8 cellular contexts compared by ENCODE assay signal in the genomic region with DNA sequence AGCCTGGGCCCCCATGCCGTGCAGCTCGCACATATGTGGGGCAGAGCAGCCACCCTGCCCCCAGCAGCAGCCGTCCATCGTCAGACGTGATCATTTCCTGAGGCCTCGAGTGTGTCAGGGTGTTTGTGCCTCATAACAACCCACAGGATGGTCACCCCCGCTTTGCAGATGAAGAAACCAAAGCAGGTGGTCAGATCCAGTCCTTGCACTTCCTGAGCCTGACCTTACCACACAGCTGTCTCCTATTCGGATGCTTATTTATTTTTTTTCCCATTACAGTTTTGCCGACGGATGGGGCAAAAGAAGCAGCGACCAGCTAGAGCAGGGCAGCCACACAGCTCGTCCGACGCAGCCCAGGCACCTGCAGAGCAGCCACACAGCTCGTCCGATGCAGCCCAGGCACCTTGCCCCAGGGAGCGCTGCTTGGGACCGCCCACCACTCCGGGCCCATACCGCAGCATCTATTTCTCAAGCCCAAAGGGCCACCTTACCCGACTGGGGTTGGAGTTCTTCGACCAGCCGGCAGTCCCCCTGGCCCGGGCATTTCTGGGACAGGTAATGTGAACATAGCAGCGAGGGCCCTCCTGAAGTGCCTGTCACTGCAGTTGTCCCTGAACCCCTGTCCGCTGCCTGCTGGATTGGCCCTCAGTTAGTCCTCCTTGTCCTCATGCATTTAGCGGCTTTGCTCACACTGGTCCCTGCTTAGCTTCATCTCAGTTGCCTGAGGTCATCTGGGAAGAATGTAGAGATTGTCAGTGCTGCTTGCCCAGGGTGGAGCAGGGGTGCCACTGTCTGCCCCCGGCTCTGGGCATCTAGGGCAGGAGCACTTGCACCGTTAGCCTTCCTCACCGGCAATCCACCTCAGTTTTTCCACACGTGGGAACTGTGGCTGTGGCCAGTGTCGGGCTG. TPM values are rescaled to one million over a fixed set of nuclear protein-coding genes. Genes with fewer than 3 reads are reported as not detected.
DNase-seq lines count a peak whose midpoint lies in the region; ATAC-seq and TF ChIP-seq lines count a peak whose summit lies in the region.

No MANE protein-coding gene starts in this region.

- no peak overlapping the region for H3K27ac Mint-ChIP-seq in activated naive CD4-positive, alpha-beta T cell treated with anti-CD3 and anti-CD28 coated beads, Interleukin-2, amount 50 U/mL, for 24 hours

- no peaks in the 10 kb centered on the region for H3K27me3 ChIP-seq in adipocyte (replicated peaks; ENCODE audit: control insufficient read depth, insufficient read depth, low read length)
- H3K27me3 ChIP-seq in lung (ENCODE audit: control insufficient read depth, insufficient read depth), result no peaks in the 10 kb centered on the region
- no peaks in the 10 kb centered on the region for H3K27me3 ChIP-seq in upper lobe of right lung

- H3K27ac ChIP-seq in lung (ENCODE audit: low read depth in 1 of 2, low read length in 1 of 2) (peak overlapping the region in 1 of 2 donors; percentile 96), upper lobe of right lung (peak overlapping the region; percentile 93)

- intact Hi-C loops in upper lobe of right lung (cut with DNase I), result no loop called here

- 60 to 74% methylated on average over 32 of the region's 32 CpGs for WGBS in lung, 2 donors

- ATAC-seq in lung (ENCODE audit: insufficient read depth, low FRiP score) (no peak), upper lobe of right lung (no peak), GM18870 (IDR thresholded peaks at IDR 0.05; ENCODE audit: unreplicated experiment) (no peak), HG03571 (IDR thresholded peaks at IDR 0.05; ENCODE audit: unreplicated experiment) (no peak)

- H3K4me3 ChIP-seq in adipocyte (ENCODE audit: low read length) (peak overlapping the region; percentile 95), lung (peak overlapping the region; percentile 81), upper lobe of right lung (peak overlapping the region; percentile 82)

- no peak for DNase-seq in activated naive CD4-positive, alpha-beta T cell treated with anti-CD3 and anti-CD28 coated beads, Interleukin-2, amount 50 U/mL, for 16 hours
- DNase-seq in adipocyte (ENCODE audit: low read depth) (no peak), lung (ENCODE audit: low spot score) (no peak), upper lobe of right lung (no peak), NCI-H2081 treated with DMSO at 0.1 percent for 48 hours (lab: John Stamatoyannopoulos, UW) (no peak)

- no peaks in the 10 kb centered on the region for H3K9me3 Mint-ChIP-seq in activated naive CD4-positive, alpha-beta T cell treated with anti-CD3 and anti-CD28 coated beads, Interleukin-2, amount 50 U/mL, for 24 hours

- peaks cover 50% of the 10 kb centered on the region for H3K4me1 ChIP-seq in adipocyte (ENCODE audit: control insufficient read depth, insufficient read depth, low read length)
- peaks cover 9 to 40% of the 10 kb centered on the region in 2 donors for H3K4me1 ChIP-seq in lung (ENCODE audit: control insufficient read depth in 2 of 2, insufficient read depth in 2 of 2, low read length in 2 of 2)
- peaks cover 43% of the 10 kb centered on the region for H3K4me1 ChIP-seq in upper lobe of right lung

- H3K9ac ChIP-seq in adipocyte (ENCODE audit: low read length), result peak overlapping the region; percentile 98

- H3K36me3 ChIP-seq in adipocyte (ENCODE audit: control insufficient read depth, insufficient read depth, low read length, severe bottlenecking) (peaks cover 25% of the 10 kb centered on the region), lung (ENCODE audit: control insufficient read depth in 2 of 2, insufficient read depth in 2 of 2, low read length in 2 of 2) (peaks cover 0 to 20% of the 10 kb centered on the region in 2 donors), upper lobe of right lung (peaks cover 14% of the 10 kb centered on the region)

- no peak for TF ChIP-seq CTCF in lung (IDR thresholded peaks at IDR 0.05; ENCODE audit: control extremely low read depth, extremely low read depth)
- TF ChIP-seq CTCF in upper lobe of right lung (IDR thresholded peaks at IDR 0.05), result no peak

- H3K27me3 Mint-ChIP-seq in activated naive CD4-positive, alpha-beta T cell treated with anti-CD3 and anti-CD28 coated beads, Interleukin-2, amount 50 U/mL, for 24 hours, result no peaks in the 10 kb centered on the region

- H3K4me1 Mint-ChIP-seq in activated naive CD4-positive, alpha-beta T cell treated with anti-CD3 and anti-CD28 coated beads, Interleukin-2, amount 50 U/mL, for 24 hours, result peaks cover 43% of the 10 kb centered on the region

- H3K36me3 Mint-ChIP-seq in activated naive CD4-positive, alpha-beta T cell treated with anti-CD3 and anti-CD28 coated beads, Interleukin-2, amount 50 U/mL, for 24 hours, result no peaks in the 10 kb centered on the region

- peak overlapping the region; percentile 92 for H3K4me3 Mint-ChIP-seq in activated naive CD4-positive, alpha-beta T cell treated with anti-CD3 and anti-CD28 coated beads, Interleukin-2, amount 50 U/mL, for 24 hours

- H3K9me3 ChIP-seq in adipocyte (ENCODE audit: control insufficient read depth, low read length), result no peaks in the 10 kb centered on the region
- H3K9me3 ChIP-seq in lung (ENCODE audit: control insufficient read depth in 2 of 2, insufficient read depth in 1 of 2, low read length in 1 of 2), result no peaks in the 10 kb centered on the region
- H3K9me3 ChIP-seq in upper lobe of right lung, result no peaks in the 10 kb centered on the region

RNA-seq across cellular contexts. Expression of gene MPG, which starts 1.4 kb away (rescaled TPM):
- total RNA-seq in lung (10 to 100 TPM; 61.1 to 77.8 TPM), upper lobe of right lung (42.5 TPM)
- 100 to 1,000 TPM in 1 of 2 donors, 10 to 100 TPM in 1; 81.4 to 101 TPM for polyA plus RNA-seq in lung

RNA-seq across cellular contexts. Expression of gene RHBDF1, which starts 7.0 kb away (rescaled TPM):
- total RNA-seq in lung (10 to 100 TPM; 28.5 to 31.4 TPM), upper lobe of right lung (48.4 TPM)
- polyA plus RNA-seq in lung, result 10 to 100 TPM; 26.6 to 51.2 TPM

RNA-seq across cellular contexts. Expression of gene SNRNP25, which starts 25.8 kb away (rescaled TPM):
- total RNA-seq in lung (10 to 100 TPM; 10.3 to 17.9 TPM), upper lobe of right lung (11.6 TPM)
- polyA plus RNA-seq in lung, result 10 to 100 TPM; 23.8 to 30.9 TPM

RNA-seq across cellular contexts. Expression of gene POLR3K, which starts 26.0 kb away (rescaled TPM):
- 10 to 100 TPM in 1 of 2 donors, 1 to 10 TPM in 1; 4.8 to 12.9 TPM for total RNA-seq in lung
- 10 to 100 TPM; 11.1 to 15.7 TPM for polyA plus RNA-seq in lung
- total RNA-seq in upper lobe of right lung, result 12.0 TPM

RNA-seq across cellular contexts. Expression of gene NPRL3, which starts 59.1 kb away (rescaled TPM):
- 10 to 100 TPM; 21.3 to 34.8 TPM for total RNA-seq in lung
- 10 to 100 TPM; 15.6 to 22.7 TPM for polyA plus RNA-seq in lung
- 30.6 TPM for total RNA-seq in upper lobe of right lung
